ENCODE assay signal across 7 cellular contexts in the genomic region with DNA sequence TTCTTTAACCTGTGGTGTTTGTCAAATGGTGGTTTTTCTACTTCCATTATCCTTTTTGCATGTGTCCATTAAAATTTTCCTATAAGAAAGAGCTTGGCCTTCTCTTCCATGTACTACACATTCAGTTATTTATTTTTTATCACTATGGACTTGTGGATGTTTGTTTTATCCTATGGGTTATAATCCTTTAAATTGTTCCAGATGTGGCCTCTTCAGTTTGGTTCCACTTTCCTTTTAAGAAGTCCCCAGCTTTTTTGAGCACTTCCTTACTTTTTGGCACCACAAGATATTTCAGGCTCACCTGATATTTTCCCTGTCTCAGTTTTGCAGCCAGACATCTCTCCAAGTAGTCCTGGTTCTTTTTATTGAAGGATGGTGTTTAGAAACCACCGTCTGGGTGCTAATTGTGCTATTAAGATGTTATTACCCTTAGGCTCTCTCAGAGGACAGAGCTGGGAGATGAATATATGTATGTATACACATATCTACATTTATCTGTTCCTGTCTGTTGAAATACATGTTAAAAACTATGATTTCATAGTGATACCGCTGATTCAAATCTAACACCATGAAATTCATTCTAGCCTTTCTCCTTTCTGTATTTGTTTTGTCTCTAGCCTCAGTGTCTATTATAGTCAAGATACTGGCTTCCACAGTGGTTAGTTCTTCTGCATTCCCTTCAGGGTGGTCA.
DNase-seq lines count a peak whose midpoint lies in the region; ATAC-seq and TF ChIP-seq lines count a peak whose summit lies in the region.

No MANE protein-coding gene starts in this region.

- no peaks in the 10 kb centered on the region for H3K27me3 Mint-ChIP-seq in osteocyte (ENCODE audit: unreplicated experiment)

- H3K4me3 Mint-ChIP-seq in osteocyte (ENCODE audit: unreplicated experiment) = no peak overlapping the region

- H3K4me1 Mint-ChIP-seq in osteocyte (ENCODE audit: unreplicated experiment) = peaks cover 38% of the 10 kb centered on the region

- H3K9me3 Mint-ChIP-seq in osteocyte (ENCODE audit: unreplicated experiment) = no peaks in the 10 kb centered on the region

- H3K27ac Mint-ChIP-seq in osteocyte (ENCODE audit: unreplicated experiment) = peak overlapping the region; percentile 86

- ATAC-seq in GM18909 (IDR thresholded peaks at IDR 0.05; ENCODE audit: poor library complexity, unreplicated experiment) (peak; percentile 76), HG03469 (IDR thresholded peaks at IDR 0.05; ENCODE audit: unreplicated experiment) (peak; percentile 55)

- no peak for TF ChIP-seq CTCF in osteocyte (IDR thresholded peaks at IDR 0.05)

- H3K36me3 Mint-ChIP-seq in osteocyte (ENCODE audit: unreplicated experiment) = peaks cover 7% of the 10 kb centered on the region

- DNase-seq in H4 (ENCODE audit: low spot score) (peak; percentile 14), osteocyte (ENCODE audit: extremely low spot score, unreplicated experiment) (no peak), SIG-M5 (lab: John Stamatoyannopoulos, UW) (no peak), kidney tubule cell (ENCODE audit: low spot score) (no peak), HuH-7 (ENCODE audit: low spot score) (no peak)
